Comparison of ENCODE assay signal across 1 cellular context in genomic region chr1:20702416-20702815, GRCh38.
TF ChIP-seq lines count a peak whose summit lies in the region.

No MANE protein-coding gene starts in this region.

TF ChIP-seq in SK-N-SH, 30 proteins besides CTCF, POLR2A, EP300 and RAD21 (continued from another document):
- no peak for TF ChIP-seq ZBTB33 (IDR thresholded peaks at IDR 0.05; ENCODE audit: borderline replicate concordance, low read depth)
